In the genomic region with DNA sequence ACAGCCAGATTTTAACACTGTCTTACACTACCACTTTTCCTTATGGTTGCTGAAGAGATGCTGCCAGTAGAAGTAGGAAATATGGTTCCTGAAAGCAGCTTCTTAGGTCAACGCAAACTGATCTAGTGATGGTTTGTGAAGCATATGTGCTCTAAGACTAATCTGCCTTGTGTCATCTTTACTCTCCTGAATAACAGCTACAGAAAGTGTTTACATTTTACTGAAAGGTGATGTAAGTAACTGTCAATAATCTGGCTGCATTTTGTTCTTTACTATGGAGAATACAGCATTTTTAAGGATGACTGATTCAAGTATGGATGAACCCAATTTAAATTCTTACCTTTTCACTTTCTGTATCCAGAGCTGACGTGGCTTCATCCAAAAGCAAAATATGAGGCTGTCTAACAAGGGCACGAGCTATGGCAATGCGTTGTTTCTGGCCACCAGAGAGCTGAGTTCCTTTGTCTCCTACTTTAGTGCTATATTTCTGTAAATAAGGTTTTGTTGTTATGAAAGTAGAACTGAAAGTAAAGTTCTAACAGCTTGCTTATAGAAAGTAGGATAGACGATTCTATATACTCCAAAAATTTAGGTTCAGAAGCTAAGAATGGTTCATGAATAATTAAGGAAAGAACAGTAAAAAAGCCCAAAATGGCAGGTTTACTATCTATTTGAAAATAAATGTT, we compare ENCODE assay signal across 1 cellular context.
TF ChIP-seq lines count a peak whose summit lies in the region.

No MANE protein-coding gene starts in this region.

TF ChIP-seq in HepG2, 621 proteins besides CTCF, POLR2A, EP300 and RAD21 (continued from another document):
- TF ChIP-seq, protein P1, sequence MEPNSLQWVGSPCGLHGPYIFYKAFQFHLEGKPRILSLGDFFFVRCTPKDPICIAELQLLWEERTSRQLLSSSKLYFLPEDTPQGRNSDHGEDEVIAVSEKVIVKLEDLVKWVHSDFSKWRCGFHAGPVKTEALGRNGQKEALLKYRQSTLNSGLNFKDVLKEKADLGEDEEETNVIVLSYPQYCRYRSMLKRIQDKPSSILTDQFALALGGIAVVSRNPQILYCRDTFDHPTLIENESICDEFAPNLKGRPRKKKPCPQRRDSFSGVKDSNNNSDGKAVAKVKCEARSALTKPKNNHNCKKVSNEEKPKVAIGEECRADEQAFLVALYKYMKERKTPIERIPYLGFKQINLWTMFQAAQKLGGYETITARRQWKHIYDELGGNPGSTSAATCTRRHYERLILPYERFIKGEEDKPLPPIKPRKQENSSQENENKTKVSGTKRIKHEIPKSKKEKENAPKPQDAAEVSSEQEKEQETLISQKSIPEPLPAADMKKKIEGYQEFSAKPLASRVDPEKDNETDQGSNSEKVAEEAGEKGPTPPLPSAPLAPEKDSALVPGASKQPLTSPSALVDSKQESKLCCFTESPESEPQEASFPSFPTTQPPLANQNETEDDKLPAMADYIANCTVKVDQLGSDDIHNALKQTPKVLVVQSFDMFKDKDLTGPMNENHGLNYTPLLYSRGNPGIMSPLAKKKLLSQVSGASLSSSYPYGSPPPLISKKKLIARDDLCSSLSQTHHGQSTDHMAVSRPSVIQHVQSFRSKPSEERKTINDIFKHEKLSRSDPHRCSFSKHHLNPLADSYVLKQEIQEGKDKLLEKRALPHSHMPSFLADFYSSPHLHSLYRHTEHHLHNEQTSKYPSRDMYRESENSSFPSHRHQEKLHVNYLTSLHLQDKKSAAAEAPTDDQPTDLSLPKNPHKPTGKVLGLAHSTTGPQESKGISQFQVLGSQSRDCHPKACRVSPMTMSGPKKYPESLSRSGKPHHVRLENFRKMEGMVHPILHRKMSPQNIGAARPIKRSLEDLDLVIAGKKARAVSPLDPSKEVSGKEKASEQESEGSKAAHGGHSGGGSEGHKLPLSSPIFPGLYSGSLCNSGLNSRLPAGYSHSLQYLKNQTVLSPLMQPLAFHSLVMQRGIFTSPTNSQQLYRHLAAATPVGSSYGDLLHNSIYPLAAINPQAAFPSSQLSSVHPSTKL (CRISPR knock-in tag; IDR thresholded peaks at IDR 0.05) = peak; percentile 34; the same call in 1 of the 2 replicates
- TF ChIP-seq FOXA3 (CRISPR knock-in tag; IDR thresholded peaks at IDR 0.05) = peak; percentile 57
- TF ChIP-seq IRF2 (CRISPR knock-in tag; IDR thresholded peaks at IDR 0.05) = no peak
- TF ChIP-seq, protein P2, sequence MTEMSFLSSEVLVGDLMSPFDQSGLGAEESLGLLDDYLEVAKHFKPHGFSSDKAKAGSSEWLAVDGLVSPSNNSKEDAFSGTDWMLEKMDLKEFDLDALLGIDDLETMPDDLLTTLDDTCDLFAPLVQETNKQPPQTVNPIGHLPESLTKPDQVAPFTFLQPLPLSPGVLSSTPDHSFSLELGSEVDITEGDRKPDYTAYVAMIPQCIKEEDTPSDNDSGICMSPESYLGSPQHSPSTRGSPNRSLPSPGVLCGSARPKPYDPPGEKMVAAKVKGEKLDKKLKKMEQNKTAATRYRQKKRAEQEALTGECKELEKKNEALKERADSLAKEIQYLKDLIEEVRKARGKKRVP (CRISPR knock-in tag; IDR thresholded peaks at IDR 0.05) = peak in 1 of 2 experiments; percentile 75; a peak in 1 of 4 replicates
- TF ChIP-seq GATAD2A (CRISPR knock-in tag; IDR thresholded peaks at IDR 0.05) = 0 out of 2 replicates have a peak, but pooled peaks have one; percentile 14
- TF ChIP-seq REPIN1 (CRISPR knock-in tag; IDR thresholded peaks at IDR 0.05; ENCODE audit: borderline replicate concordance, low read depth) = no peak
- no peak for TF ChIP-seq NR1H2 (CRISPR knock-in tag; IDR thresholded peaks at IDR 0.05; ENCODE audit: borderline replicate concordance, low read depth)
TF ChIP-seq in HepG2: peak in this region for 5.
